ENCODE assay signal across 9 cellular contexts in the genomic region with DNA sequence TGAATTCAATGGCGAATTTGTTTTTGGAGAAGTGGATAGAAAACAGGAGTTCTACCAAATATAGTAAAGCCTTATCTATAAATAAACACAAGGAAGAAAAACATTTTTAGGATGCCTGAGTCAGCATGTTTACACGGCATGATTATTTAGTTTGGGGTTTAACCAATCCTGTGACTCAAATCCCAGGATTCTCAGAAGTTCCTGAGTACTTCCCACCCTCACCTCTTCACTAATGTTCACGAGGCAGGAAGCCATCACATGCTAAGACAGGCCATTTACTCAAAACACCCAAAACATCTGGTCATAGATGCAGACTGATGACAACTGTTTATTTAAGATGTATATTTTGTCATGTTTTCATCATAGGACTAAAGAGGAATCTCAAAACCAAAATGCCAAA. TPM values are rescaled to one million over a fixed set of nuclear protein-coding genes. Genes with fewer than 3 reads are reported as not detected.
A peak's percentile ranks its signal among the peaks of the same experiment; 100 is the strongest.
DNase-seq lines count a peak whose midpoint lies in the region; ATAC-seq and TF ChIP-seq lines count a peak whose summit lies in the region.
"Had no signal": no experiment of that assay in that cellular context is flagged by ENCODE, and none has a peak within 500 bp of the region (broad histone marks: within the 10 kb centered on the region; RNA-seq: fewer than 3 reads in every experiment).

No MANE protein-coding gene starts in this region.

- DNase-seq in DND-41 (no peak), NB4 (ENCODE audit: low read depth) (no peak), mammary epithelial cell (peak; percentile 76), posterior cingulate gyrus (no peak)
- DNase-seq in effector memory CD4-positive, alpha-beta T cell, result no peak
- DNase-seq: SHP77 treated with DMSO at 0.1 percent for 48 hours had no signal

- CTCF ChIA-PET in mammary epithelial cell (lab: Charles Lee; ENCODE audit: low non-redundant PET), result interaction anchor here (0.5 kb wide), 2 partner anchors 14 to 104 kb away, joined by 3 read pairs; no protein-coding TSS in a partner anchor

- H3K4me1 ChIP-seq in DND-41 (ENCODE audit: insufficient read depth, low read length) (peaks cover 37% of the 10 kb centered on the region), mammary epithelial cell (ENCODE audit: insufficient read depth, low read length) (peaks cover 41% of the 10 kb centered on the region)
- peaks cover 32% of the 10 kb centered on the region for H3K4me1 ChIP-seq in effector memory CD4-positive, alpha-beta T cell (ENCODE audit: control insufficient read depth, insufficient read depth, low read length, poor library complexity, severe bottlenecking)

- no peak overlapping the region; a peak in 1 of 4 replicates for H3K4me3 ChIP-seq in DND-41 (ENCODE audit: low read depth in 1 of 2, low read length in 2 of 2)
- peak overlapping the region; percentile 98 for H3K4me3 ChIP-seq in NB4 (ENCODE audit: low read depth, low read length)
- no peak overlapping the region for H3K4me3 ChIP-seq in mammary epithelial cell (replicated peaks in 1 of 3; ENCODE audit: insufficient read depth in 1 of 3, low read depth in 2 of 3, low read length in 3 of 3)
- H3K4me3 ChIP-seq in neural cell (ENCODE audit: low read length), result peak overlapping the region; percentile 90
- no peak overlapping the region for H3K4me3 ChIP-seq in effector memory CD4-positive, alpha-beta T cell (ENCODE audit: insufficient read depth, low read depth, low read length, poor library complexity, severe bottlenecking)

- H3K9me3 ChIP-seq in DND-41 (ENCODE audit: insufficient read depth, low read length, severe bottlenecking) (no peaks in the 10 kb centered on the region), mammary epithelial cell (replicated peaks; ENCODE audit: insufficient read depth, low read length) (no peaks in the 10 kb centered on the region), neural cell (ENCODE audit: low read length) (no peaks in the 10 kb centered on the region)
- H3K9me3 ChIP-seq in effector memory CD4-positive, alpha-beta T cell (ENCODE audit: control insufficient read depth, low read length), result no peaks in the 10 kb centered on the region

- dilution Hi-C loops in mammary epithelial cell (cut with HindIII; ENCODE audit: low sequenced_read_pairs), result no loop called here

- no peaks in the 10 kb centered on the region for H3K27me3 ChIP-seq in DND-41 (ENCODE audit: insufficient read depth, low read length, poor library complexity)
- H3K27me3 ChIP-seq in mammary epithelial cell (ENCODE audit: insufficient read depth, low read length), result no peaks in the 10 kb centered on the region
- no peaks in the 10 kb centered on the region for H3K27me3 ChIP-seq in neural cell (ENCODE audit: insufficient read depth, low read depth, low read length)
- no peaks in the 10 kb centered on the region for H3K27me3 ChIP-seq in effector memory CD4-positive, alpha-beta T cell (replicated peaks; ENCODE audit: control insufficient read depth, insufficient read depth, low read length, poor library complexity, severe bottlenecking)

- H3K4me2 ChIP-seq in DND-41 (ENCODE audit: insufficient read depth, low read length), result peak overlapping the region; percentile 95; the same call in 1 of the 2 replicates
- H3K4me2 ChIP-seq in mammary epithelial cell (ENCODE audit: insufficient read depth, low read depth, low read length), result peak overlapping the region; percentile 72
- peak overlapping the region; percentile 94 for H3K4me2 ChIP-seq in neural cell (ENCODE audit: low read length)

- no peak for TF ChIP-seq RAD21 in neural cell (conservative IDR thresholded peaks at IDR 0.05)

- H2AFZ ChIP-seq in DND-41 (ENCODE audit: low read depth, low read length), result no peak overlapping the region
- no peak overlapping the region for H2AFZ ChIP-seq in mammary epithelial cell (ENCODE audit: low read depth, low read length)
- H2AFZ ChIP-seq in neural cell (ENCODE audit: low read depth, low read length), result no peak overlapping the region

- intact Hi-C loops in mammary epithelial cell (cut with micrococcal nuclease), result loop anchor here (2.0 to 5.0 kb wide), 2 partner anchors 17 to 264 kb away; no protein-coding TSS in a partner anchor
- intact Hi-C loops in posterior cingulate gyrus (cut with DNase I), result no loop called here

- TF ChIP-seq CTCF in DND-41 (IDR thresholded peaks at IDR 0.05; ENCODE audit: borderline replicate concordance, extremely low read depth, low read length, poor library complexity, severe bottlenecking) (no peak), NB4 (IDR thresholded peaks at IDR 0.05; ENCODE audit: low read depth, low read length) (no peak), mammary epithelial cell (conservative IDR thresholded peaks at IDR 0.05 in 1 of 2, IDR thresholded peaks at IDR 0.05 in 1 of 2; ENCODE audit: extremely low read depth in 1 of 2, insufficient read depth in 1 of 2, low read depth in 1 of 2, low read length in 2 of 2) (no peak), neural cell (IDR thresholded peaks at IDR 0.05; ENCODE audit: poor library complexity, severe bottlenecking) (no peak)

- peaks cover 64% of the 10 kb centered on the region for H3K79me2 ChIP-seq in DND-41 (ENCODE audit: insufficient read depth, low read length)
- peaks cover 73% of the 10 kb centered on the region for H3K79me2 ChIP-seq in mammary epithelial cell (ENCODE audit: insufficient read depth, low read length)
- H3K79me2 ChIP-seq in neural cell (replicated peaks; ENCODE audit: insufficient read depth, low read length), result peaks cover 53% of the 10 kb centered on the region

- in situ Hi-C loops in mammary epithelial cell (cut with MboI; ENCODE audit: low sequenced_read_pairs in 2 of 2), result loop anchor here (5.0 to 25.0 kb wide), 2 partner anchors 89 to 731 kb away; partner anchors contain the start of gene BDKRB1 (in 1 of the 2)

- TF ChIP-seq POLR2A in NB4 (IDR thresholded peaks at IDR 0.05; ENCODE audit: extremely low read depth, insufficient read length), result no peak

- no peaks in the 10 kb centered on the region for H3K9me2 ChIP-seq in neural cell (ENCODE audit: insufficient read depth, low read length)

- ATAC-seq in DND-41 (ENCODE audit: insufficient read depth, low read depth) (no peak), GM21515 (IDR thresholded peaks at IDR 0.05; ENCODE audit: unreplicated experiment) (no peak), HG02970 (IDR thresholded peaks at IDR 0.05; ENCODE audit: low FRiP score, unreplicated experiment) (no peak)

- peaks cover 26% of the 10 kb centered on the region for H3K36me3 ChIP-seq in DND-41 (ENCODE audit: insufficient read depth, low read length)
- H3K36me3 ChIP-seq in mammary epithelial cell (ENCODE audit: insufficient read depth, low read length), result no peaks in the 10 kb centered on the region
- no peaks in the 10 kb centered on the region for H3K36me3 ChIP-seq in neural cell (ENCODE audit: insufficient read depth, low read length)
- no peaks in the 10 kb centered on the region for H3K36me3 ChIP-seq in effector memory CD4-positive, alpha-beta T cell (ENCODE audit: control insufficient read depth, insufficient read depth, low read length)

- H3K27ac ChIP-seq in DND-41 (ENCODE audit: low read length) (no peak overlapping the region), mammary epithelial cell (ENCODE audit: insufficient read depth, low read depth, low read length) (peak overlapping the region; percentile 49), neural cell (ENCODE audit: low read length) (no peak overlapping the region)
- no peak overlapping the region for H3K27ac ChIP-seq in effector memory CD4-positive, alpha-beta T cell (ENCODE audit: insufficient read depth, low read length, poor library complexity, severe bottlenecking)

- H3K9ac ChIP-seq in DND-41 (ENCODE audit: low read depth, low read length), result no peak overlapping the region
- no peak overlapping the region for H3K9ac ChIP-seq in mammary epithelial cell (ENCODE audit: insufficient read depth, low read length)
- H3K9ac ChIP-seq in neural cell (ENCODE audit: low read length), result no peak overlapping the region

- no TSS peak for BruUV-seq in mammary epithelial cell (replicated peaks; lab: Mats Ljungman, UMichigan)

- no peak for TF ChIP-seq EP300 in neural cell (conservative IDR thresholded peaks at IDR 0.05; ENCODE audit: poor library complexity, severe bottlenecking)

- H4K20me1 ChIP-seq in DND-41 (ENCODE audit: insufficient read depth, low read length) (peaks cover 37% of the 10 kb centered on the region), mammary epithelial cell (ENCODE audit: insufficient read depth, low read length) (no peaks in the 10 kb centered on the region), neural cell (ENCODE audit: insufficient read depth) (no peaks in the 10 kb centered on the region)

- H3F3A ChIP-seq in neural cell (ENCODE audit: insufficient read depth, low read length, poor library complexity, severe bottlenecking), result peaks cover 4% of the 10 kb centered on the region

- WGBS in mammary epithelial cell (ENCODE audit: low coverage, missing lambda C conversion rate), result 39% methylated on average over 3 of the region's 3 CpGs

RNA-seq across cellular contexts. Expression of gene GLRX5, which starts 3.4 kb away (rescaled TPM):
- total RNA-seq in mammary epithelial cell, result 10 to 100 TPM; 21.2 to 34.6 TPM
- polyA plus RNA-seq in mammary epithelial cell (30.5 TPM), neural cell (81.0 and 96.5 TPM in 2 replicates)
- polyA minus RNA-seq in mammary epithelial cell (17.2 TPM), neural cell (28.2 and 29.1 TPM in 2 replicates)

RNA-seq across cellular contexts. Expression of gene SYNE3, which starts 15.0 kb away (rescaled TPM):
- 10 to 100 TPM in 1 of 2 donors, 1 to 10 TPM in 1; 3.5 to 13.0 TPM for total RNA-seq in mammary epithelial cell
- 2.4 TPM for polyA plus RNA-seq in mammary epithelial cell
- polyA minus RNA-seq in mammary epithelial cell, result 13.3 TPM
- polyA plus RNA-seq in neural cell, result 0.16 and 0.35 TPM in 2 replicates
- 0.24 and 0.46 TPM in 2 replicates for polyA minus RNA-seq in neural cell

Comparison
In these comparisons a context has a peak if more than half of its experiments do, and no peak if none do; other contexts are left out.
1. H3K4me3 ChIP-seq: peak in NB4 (single experiment) and neural cell (single experiment); none in DND-41 (0 of 2), mammary epithelial cell (0 of 3) and effector memory CD4-positive, alpha-beta T cell (single experiment).
2. Peak in every context shown above with its lines, with median percentiles within 50 percentile points of each other: H3K4me2 ChIP-seq.